ENCODE assay signal across 15 cellular contexts in the genomic region with DNA sequence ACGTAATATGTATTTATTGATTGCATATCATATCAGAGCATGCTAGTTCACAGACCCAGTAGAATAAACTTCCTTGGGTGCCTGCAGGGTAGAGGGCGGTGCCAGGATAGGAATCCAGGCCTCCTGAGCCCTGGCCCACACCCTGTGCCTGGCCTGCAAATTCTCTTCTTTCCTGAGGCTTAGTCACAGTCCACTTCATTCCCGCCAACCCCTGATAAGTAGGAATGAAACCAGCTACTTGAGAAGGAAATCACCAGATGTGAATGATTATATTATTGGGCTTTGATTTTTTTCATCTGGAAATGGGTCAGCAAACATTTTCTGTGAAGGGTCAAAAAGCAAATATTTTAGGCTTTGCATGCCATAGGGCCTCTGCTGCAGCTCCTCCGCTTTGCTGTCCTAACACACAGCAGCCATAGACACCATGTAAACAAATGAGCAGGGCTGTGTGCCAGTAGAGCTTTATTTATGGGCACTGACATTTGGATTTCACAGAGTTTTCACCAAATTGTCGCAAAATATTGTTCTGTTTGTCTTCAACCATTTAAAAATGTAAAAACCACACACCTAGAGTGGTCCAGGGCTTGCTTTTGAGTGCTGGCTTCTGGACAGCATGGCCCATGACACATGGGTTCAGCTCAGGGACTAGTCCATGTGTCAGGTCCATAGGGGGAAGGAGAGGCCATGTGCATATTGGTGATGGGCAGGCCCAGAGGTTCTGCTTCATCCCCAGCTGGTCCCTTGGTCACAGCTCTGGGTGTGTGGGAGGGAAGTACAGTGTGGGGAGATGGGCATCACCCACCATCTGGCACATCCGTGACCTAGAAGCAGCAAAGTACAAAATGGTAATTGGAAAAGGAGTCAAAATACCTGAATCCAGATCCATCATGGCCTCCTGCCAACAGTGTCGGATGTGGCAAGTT. TPM values are rescaled to one million over a fixed set of nuclear protein-coding genes. Genes with fewer than 3 reads are reported as not detected.
DNase-seq lines count a peak whose midpoint lies in the region; ATAC-seq and TF ChIP-seq lines count a peak whose summit lies in the region.
"Had no signal": no experiment of that assay in that cellular context is flagged by ENCODE, and none has a peak within 500 bp of the region (broad histone marks: within the 10 kb centered on the region; RNA-seq: fewer than 3 reads in every experiment).

No MANE protein-coding gene starts in this region.

- H3K4me3 Mint-ChIP-seq in stimulated activated naive B cell treated with anti-CD40 and anti-IgM and Interleukin-4, amounts not matched to agents 10 μg/mL and 1 μg/mL and 100 μg/mL, for 72 hours, result no peak overlapping the region
- H3K4me3 Mint-ChIP-seq: activated naive CD8-positive, alpha-beta T cell; mesothelial cell of epicardium had no signal

- no peak overlapping the region for H3K27ac Mint-ChIP-seq in stimulated activated naive B cell treated with anti-CD40 and anti-IgM and Interleukin-4, amounts not matched to agents 10 μg/mL and 1 μg/mL and 100 μg/mL, for 72 hours
- H3K27ac Mint-ChIP-seq: activated naive CD8-positive, alpha-beta T cell; mesothelial cell of epicardium had no signal

- ATAC-seq in stimulated activated naive B cell treated with anti-CD40 and anti-IgM and Interleukin-4, amounts not matched to agents 10 μg/mL and 1 μg/mL and 100 μg/mL, for 72 hours (replicated peaks), result no peak

- intact Hi-C loops in posterior vena cava (cut with DNase I), result no loop called here

- H3K4me1 Mint-ChIP-seq in stimulated activated naive B cell treated with anti-CD40 and anti-IgM and Interleukin-4, amounts not matched to agents 10 μg/mL and 1 μg/mL and 100 μg/mL, for 72 hours, result peaks cover 2 to 13% of the 10 kb centered on the region in 2 donors

- peaks cover 20 to 29% of the 10 kb centered on the region in 2 donors for H3K36me3 Mint-ChIP-seq in stimulated activated naive B cell treated with anti-CD40 and anti-IgM and Interleukin-4, amounts not matched to agents 10 μg/mL and 1 μg/mL and 100 μg/mL, for 72 hours
- H3K36me3 Mint-ChIP-seq: activated naive CD8-positive, alpha-beta T cell had no signal

- no peaks in the 10 kb centered on the region for H3K9me3 Mint-ChIP-seq in stimulated activated naive B cell treated with anti-CD40 and anti-IgM and Interleukin-4, amounts not matched to agents 10 μg/mL and 1 μg/mL and 100 μg/mL, for 72 hours
- H3K9me3 Mint-ChIP-seq: mesothelial cell of epicardium had no signal

- no peak overlapping the region for H3K4me3 ChIP-seq in foreskin fibroblast (ENCODE audit: low read depth in 1 of 2, low read length in 2 of 2)

- H3K27me3 Mint-ChIP-seq in stimulated activated naive B cell treated with anti-CD40 and anti-IgM and Interleukin-4, amounts not matched to agents 10 μg/mL and 1 μg/mL and 100 μg/mL, for 72 hours, result no peaks in the 10 kb centered on the region
- H3K27me3 Mint-ChIP-seq: activated naive CD8-positive, alpha-beta T cell had no signal

- DNase-seq in EL (peak; percentile 74), NCI-H69 (lab: John Stamatoyannopoulos, UW) (peak; percentile 34), foreskin fibroblast (peak; percentile 58 to 87), posterior vena cava (ENCODE audit: low spot score) (peak; percentile 78), OCI-M1 (lab: John Stamatoyannopoulos, UW) (no peak), retina (no peak)
- no peak for DNase-seq in activated naive CD4-positive, alpha-beta T cell treated with Interleukin-2 at 50 U/mL for 16 hours
- DNase-seq in stimulated activated naive B cell treated with anti-CD40 and anti-IgM and Interleukin-4, amounts not matched to agents 10 μg/mL and 1 μg/mL and 100 μg/mL, for 72 hours, result no peak
- DNase-seq: activated CD4-positive, alpha-beta T cell treated with anti-CD3 and anti-CD28 coated beads for 48 hours; GDM1; NCI-H187; SHP77 treated with DMSO at 0.1 percent for 48 hours; stimulated activated naive CD4-positive, alpha-beta T cell had no signal

- no peak for TF ChIP-seq CTCF in foreskin fibroblast (IDR thresholded peaks at IDR 0.05; ENCODE audit: low read depth, low read length)

RNA-seq across cellular contexts. Expression of a gene that starts 50.4 kb away (rescaled TPM):
- 10 to 100 TPM; 10.6 to 13.2 TPM for total RNA-seq in posterior vena cava

Comparison
In these comparisons a context has a peak if more than half of its experiments do, and no peak if none do; other contexts are left out.
1. DNase-seq: peak in EL (single experiment), NCI-H69 (single experiment), foreskin fibroblast (2 of 2) and posterior vena cava (single experiment); none in activated naive CD4-positive, alpha-beta T cell treated with Interleukin-2 at 50 U/mL for 16 hours (single experiment), stimulated activated naive B cell treated with anti-CD40 and anti-IgM and Interleukin-4, amounts not matched to agents 10 μg/mL and 1 μg/mL and 100 μg/mL, for 72 hours (single experiment), OCI-M1 (single experiment) and retina (single experiment).